Comparison of ENCODE assay signal across 1 cellular context in the genomic region with DNA sequence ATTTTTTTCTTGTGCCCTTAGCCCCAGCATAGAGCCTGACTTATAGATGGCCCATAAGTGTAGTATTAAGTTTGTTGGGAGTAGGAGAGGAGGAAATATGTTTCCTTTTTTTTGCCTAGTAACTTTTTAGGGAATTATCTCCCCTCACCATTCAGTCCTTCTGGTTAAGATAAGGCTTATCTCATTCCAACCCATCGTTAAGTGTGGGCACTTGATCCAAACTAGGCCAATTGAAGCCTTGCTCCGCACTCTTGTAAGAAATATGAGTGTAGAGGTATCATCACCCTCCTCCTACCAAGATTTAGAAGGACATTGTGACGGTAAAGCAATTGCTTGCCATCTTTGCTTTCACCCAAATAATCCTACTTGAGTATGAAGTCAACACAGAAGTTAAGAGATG.
TF ChIP-seq lines count a peak whose summit lies in the region.

No MANE protein-coding gene starts in this region.

TF ChIP-seq in K562, 482 proteins besides CTCF, POLR2A, EP300 and RAD21 (continued from another document and continues in another):
- TF ChIP-seq, protein P1, sequence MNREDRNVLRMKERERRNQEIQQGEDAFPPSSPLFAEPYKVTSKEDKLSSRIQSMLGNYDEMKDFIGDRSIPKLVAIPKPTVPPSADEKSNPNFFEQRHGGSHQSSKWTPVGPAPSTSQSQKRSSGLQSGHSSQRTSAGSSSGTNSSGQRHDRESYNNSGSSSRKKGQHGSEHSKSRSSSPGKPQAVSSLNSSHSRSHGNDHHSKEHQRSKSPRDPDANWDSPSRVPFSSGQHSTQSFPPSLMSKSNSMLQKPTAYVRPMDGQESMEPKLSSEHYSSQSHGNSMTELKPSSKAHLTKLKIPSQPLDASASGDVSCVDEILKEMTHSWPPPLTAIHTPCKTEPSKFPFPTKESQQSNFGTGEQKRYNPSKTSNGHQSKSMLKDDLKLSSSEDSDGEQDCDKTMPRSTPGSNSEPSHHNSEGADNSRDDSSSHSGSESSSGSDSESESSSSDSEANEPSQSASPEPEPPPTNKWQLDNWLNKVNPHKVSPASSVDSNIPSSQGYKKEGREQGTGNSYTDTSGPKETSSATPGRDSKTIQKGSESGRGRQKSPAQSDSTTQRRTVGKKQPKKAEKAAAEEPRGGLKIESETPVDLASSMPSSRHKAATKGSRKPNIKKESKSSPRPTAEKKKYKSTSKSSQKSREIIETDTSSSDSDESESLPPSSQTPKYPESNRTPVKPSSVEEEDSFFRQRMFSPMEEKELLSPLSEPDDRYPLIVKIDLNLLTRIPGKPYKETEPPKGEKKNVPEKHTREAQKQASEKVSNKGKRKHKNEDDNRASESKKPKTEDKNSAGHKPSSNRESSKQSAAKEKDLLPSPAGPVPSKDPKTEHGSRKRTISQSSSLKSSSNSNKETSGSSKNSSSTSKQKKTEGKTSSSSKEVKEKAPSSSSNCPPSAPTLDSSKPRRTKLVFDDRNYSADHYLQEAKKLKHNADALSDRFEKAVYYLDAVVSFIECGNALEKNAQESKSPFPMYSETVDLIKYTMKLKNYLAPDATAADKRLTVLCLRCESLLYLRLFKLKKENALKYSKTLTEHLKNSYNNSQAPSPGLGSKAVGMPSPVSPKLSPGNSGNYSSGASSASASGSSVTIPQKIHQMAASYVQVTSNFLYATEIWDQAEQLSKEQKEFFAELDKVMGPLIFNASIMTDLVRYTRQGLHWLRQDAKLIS (CRISPR knock-in tag; IDR thresholded peaks at IDR 0.05) = no peak
- TF ChIP-seq HDAC1 (IDR thresholded peaks at IDR 0.05) = peak in 1 of 2 experiments; percentile 67; a peak in 2 of 4 replicates
- peak; percentile 82 for TF ChIP-seq DPF2 (IDR thresholded peaks at IDR 0.05)
- no peak for TF ChIP-seq TRIM28 (IDR thresholded peaks at IDR 0.05)
- TF ChIP-seq, protein P2, sequence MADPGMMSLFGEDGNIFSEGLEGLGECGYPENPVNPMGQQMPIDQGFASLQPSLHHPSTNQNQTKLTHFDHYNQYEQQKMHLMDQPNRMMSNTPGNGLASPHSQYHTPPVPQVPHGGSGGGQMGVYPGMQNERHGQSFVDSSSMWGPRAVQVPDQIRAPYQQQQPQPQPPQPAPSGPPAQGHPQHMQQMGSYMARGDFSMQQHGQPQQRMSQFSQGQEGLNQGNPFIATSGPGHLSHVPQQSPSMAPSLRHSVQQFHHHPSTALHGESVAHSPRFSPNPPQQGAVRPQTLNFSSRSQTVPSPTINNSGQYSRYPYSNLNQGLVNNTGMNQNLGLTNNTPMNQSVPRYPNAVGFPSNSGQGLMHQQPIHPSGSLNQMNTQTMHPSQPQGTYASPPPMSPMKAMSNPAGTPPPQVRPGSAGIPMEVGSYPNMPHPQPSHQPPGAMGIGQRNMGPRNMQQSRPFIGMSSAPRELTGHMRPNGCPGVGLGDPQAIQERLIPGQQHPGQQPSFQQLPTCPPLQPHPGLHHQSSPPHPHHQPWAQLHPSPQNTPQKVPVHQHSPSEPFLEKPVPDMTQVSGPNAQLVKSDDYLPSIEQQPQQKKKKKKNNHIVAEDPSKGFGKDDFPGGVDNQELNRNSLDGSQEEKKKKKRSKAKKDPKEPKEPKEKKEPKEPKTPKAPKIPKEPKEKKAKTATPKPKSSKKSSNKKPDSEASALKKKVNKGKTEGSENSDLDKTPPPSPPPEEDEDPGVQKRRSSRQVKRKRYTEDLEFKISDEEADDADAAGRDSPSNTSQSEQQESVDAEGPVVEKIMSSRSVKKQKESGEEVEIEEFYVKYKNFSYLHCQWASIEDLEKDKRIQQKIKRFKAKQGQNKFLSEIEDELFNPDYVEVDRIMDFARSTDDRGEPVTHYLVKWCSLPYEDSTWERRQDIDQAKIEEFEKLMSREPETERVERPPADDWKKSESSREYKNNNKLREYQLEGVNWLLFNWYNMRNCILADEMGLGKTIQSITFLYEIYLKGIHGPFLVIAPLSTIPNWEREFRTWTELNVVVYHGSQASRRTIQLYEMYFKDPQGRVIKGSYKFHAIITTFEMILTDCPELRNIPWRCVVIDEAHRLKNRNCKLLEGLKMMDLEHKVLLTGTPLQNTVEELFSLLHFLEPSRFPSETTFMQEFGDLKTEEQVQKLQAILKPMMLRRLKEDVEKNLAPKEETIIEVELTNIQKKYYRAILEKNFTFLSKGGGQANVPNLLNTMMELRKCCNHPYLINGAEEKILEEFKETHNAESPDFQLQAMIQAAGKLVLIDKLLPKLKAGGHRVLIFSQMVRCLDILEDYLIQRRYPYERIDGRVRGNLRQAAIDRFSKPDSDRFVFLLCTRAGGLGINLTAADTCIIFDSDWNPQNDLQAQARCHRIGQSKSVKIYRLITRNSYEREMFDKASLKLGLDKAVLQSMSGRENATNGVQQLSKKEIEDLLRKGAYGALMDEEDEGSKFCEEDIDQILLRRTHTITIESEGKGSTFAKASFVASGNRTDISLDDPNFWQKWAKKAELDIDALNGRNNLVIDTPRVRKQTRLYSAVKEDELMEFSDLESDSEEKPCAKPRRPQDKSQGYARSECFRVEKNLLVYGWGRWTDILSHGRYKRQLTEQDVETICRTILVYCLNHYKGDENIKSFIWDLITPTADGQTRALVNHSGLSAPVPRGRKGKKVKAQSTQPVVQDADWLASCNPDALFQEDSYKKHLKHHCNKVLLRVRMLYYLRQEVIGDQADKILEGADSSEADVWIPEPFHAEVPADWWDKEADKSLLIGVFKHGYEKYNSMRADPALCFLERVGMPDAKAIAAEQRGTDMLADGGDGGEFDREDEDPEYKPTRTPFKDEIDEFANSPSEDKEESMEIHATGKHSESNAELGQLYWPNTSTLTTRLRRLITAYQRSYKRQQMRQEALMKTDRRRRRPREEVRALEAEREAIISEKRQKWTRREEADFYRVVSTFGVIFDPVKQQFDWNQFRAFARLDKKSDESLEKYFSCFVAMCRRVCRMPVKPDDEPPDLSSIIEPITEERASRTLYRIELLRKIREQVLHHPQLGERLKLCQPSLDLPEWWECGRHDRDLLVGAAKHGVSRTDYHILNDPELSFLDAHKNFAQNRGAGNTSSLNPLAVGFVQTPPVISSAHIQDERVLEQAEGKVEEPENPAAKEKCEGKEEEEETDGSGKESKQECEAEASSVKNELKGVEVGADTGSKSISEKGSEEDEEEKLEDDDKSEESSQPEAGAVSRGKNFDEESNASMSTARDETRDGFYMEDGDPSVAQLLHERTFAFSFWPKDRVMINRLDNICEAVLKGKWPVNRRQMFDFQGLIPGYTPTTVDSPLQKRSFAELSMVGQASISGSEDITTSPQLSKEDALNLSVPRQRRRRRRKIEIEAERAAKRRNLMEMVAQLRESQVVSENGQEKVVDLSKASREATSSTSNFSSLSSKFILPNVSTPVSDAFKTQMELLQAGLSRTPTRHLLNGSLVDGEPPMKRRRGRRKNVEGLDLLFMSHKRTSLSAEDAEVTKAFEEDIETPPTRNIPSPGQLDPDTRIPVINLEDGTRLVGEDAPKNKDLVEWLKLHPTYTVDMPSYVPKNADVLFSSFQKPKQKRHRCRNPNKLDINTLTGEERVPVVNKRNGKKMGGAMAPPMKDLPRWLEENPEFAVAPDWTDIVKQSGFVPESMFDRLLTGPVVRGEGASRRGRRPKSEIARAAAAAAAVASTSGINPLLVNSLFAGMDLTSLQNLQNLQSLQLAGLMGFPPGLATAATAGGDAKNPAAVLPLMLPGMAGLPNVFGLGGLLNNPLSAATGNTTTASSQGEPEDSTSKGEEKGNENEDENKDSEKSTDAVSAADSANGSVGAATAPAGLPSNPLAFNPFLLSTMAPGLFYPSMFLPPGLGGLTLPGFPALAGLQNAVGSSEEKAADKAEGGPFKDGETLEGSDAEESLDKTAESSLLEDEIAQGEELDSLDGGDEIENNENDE (IDR thresholded peaks at IDR 0.05; ENCODE audit: low read depth, low read length) = no peak
- TF ChIP-seq CBFA2T2 (conservative IDR thresholded peaks at IDR 0.05) = peak; percentile 88
- TF ChIP-seq RUNX1 (IDR thresholded peaks at IDR 0.05; ENCODE audit: low read depth) = no peak
- TF ChIP-seq CBFA2T3 (IDR thresholded peaks at IDR 0.05) = peak; percentile 92
- TF ChIP-seq, protein P3, sequence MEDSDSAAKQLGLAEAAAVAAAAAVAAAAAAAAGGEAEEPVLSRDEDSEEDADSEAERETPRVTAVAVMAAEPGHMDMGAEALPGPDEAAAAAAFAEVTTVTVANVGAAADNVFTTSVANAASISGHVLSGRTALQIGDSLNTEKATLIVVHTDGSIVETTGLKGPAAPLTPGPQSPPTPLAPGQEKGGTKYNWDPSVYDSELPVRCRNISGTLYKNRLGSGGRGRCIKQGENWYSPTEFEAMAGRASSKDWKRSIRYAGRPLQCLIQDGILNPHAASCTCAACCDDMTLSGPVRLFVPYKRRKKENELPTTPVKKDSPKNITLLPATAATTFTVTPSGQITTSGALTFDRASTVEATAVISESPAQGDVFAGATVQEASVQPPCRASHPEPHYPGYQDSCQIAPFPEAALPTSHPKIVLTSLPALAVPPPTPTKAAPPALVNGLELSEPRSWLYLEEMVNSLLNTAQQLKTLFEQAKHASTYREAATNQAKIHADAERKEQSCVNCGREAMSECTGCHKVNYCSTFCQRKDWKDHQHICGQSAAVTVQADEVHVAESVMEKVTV (CRISPR knock-in tag; IDR thresholded peaks at IDR 0.05) = no peak
- no peak for TF ChIP-seq ZNF217 (CRISPR knock-in tag; IDR thresholded peaks at IDR 0.05)
- no peak for TF ChIP-seq DIDO1 (tag; IDR thresholded peaks at IDR 0.05; ENCODE audit: low read depth)
- TF ChIP-seq ZNF75A (CRISPR knock-in tag; IDR thresholded peaks at IDR 0.05) = no peak
- TF ChIP-seq ZNF699 (CRISPR knock-in tag; IDR thresholded peaks at IDR 0.05; ENCODE audit: insufficient replicate concordance) = no peak
- TF ChIP-seq TCF7L2 (IDR thresholded peaks at IDR 0.05; ENCODE audit: low read depth, low read length) = no peak
- TF ChIP-seq, protein P4, sequence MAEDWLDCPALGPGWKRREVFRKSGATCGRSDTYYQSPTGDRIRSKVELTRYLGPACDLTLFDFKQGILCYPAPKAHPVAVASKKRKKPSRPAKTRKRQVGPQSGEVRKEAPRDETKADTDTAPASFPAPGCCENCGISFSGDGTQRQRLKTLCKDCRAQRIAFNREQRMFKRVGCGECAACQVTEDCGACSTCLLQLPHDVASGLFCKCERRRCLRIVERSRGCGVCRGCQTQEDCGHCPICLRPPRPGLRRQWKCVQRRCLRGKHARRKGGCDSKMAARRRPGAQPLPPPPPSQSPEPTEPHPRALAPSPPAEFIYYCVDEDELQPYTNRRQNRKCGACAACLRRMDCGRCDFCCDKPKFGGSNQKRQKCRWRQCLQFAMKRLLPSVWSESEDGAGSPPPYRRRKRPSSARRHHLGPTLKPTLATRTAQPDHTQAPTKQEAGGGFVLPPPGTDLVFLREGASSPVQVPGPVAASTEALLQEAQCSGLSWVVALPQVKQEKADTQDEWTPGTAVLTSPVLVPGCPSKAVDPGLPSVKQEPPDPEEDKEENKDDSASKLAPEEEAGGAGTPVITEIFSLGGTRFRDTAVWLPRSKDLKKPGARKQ (CRISPR knock-in tag; IDR thresholded peaks at IDR 0.05) = no peak
- peak; percentile 85 for TF ChIP-seq NCOR1 (IDR thresholded peaks at IDR 0.05)
- peak; percentile 85 for TF ChIP-seq KLF16 (IDR thresholded peaks at IDR 0.05)
- no peak for TF ChIP-seq PHF21A (IDR thresholded peaks at IDR 0.05; ENCODE audit: borderline replicate concordance, low read depth)
- peak; percentile 84 for TF ChIP-seq MEIS2 (IDR thresholded peaks at IDR 0.05; ENCODE audit: partially characterized antibody)
- peak; percentile 27; the same call in 1 of the 2 replicates for TF ChIP-seq CREM (IDR thresholded peaks at IDR 0.05; ENCODE audit: low read depth)
- peak; percentile 93 for TF ChIP-seq MTA2 (IDR thresholded peaks at IDR 0.05; ENCODE audit: low read depth)
- TF ChIP-seq PHB2 (IDR thresholded peaks at IDR 0.05; ENCODE audit: low read depth) = peak; percentile 64
- TF ChIP-seq, protein P5, sequence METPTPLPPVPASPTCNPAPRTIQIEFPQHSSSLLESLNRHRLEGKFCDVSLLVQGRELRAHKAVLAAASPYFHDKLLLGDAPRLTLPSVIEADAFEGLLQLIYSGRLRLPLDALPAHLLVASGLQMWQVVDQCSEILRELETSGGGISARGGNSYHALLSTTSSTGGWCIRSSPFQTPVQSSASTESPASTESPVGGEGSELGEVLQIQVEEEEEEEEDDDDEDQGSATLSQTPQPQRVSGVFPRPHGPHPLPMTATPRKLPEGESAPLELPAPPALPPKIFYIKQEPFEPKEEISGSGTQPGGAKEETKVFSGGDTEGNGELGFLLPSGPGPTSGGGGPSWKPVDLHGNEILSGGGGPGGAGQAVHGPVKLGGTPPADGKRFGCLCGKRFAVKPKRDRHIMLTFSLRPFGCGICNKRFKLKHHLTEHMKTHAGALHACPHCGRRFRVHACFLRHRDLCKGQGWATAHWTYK (CRISPR knock-in tag; IDR thresholded peaks at IDR 0.05) = 0 out of 2 replicates have a peak, but pooled peaks have one; percentile 31
- TF ChIP-seq SMAD1 (IDR thresholded peaks at IDR 0.05; ENCODE audit: low read depth, low read length, partially characterized antibody) = peak; percentile 52
- peak; percentile 81 for TF ChIP-seq SMARCC2 (IDR thresholded peaks at IDR 0.05; ENCODE audit: low read depth)
- TF ChIP-seq, protein P6, sequence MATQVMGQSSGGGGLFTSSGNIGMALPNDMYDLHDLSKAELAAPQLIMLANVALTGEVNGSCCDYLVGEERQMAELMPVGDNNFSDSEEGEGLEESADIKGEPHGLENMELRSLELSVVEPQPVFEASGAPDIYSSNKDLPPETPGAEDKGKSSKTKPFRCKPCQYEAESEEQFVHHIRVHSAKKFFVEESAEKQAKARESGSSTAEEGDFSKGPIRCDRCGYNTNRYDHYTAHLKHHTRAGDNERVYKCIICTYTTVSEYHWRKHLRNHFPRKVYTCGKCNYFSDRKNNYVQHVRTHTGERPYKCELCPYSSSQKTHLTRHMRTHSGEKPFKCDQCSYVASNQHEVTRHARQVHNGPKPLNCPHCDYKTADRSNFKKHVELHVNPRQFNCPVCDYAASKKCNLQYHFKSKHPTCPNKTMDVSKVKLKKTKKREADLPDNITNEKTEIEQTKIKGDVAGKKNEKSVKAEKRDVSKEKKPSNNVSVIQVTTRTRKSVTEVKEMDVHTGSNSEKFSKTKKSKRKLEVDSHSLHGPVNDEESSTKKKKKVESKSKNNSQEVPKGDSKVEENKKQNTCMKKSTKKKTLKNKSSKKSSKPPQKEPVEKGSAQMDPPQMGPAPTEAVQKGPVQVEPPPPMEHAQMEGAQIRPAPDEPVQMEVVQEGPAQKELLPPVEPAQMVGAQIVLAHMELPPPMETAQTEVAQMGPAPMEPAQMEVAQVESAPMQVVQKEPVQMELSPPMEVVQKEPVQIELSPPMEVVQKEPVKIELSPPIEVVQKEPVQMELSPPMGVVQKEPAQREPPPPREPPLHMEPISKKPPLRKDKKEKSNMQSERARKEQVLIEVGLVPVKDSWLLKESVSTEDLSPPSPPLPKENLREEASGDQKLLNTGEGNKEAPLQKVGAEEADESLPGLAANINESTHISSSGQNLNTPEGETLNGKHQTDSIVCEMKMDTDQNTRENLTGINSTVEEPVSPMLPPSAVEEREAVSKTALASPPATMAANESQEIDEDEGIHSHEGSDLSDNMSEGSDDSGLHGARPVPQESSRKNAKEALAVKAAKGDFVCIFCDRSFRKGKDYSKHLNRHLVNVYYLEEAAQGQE (CRISPR knock-in tag; IDR thresholded peaks at IDR 0.05; ENCODE audit: low read depth) = no peak
- peak; percentile 36; the same call in 1 of the 2 replicates for TF ChIP-seq POLR2AphosphoS5 (IDR thresholded peaks at IDR 0.05; ENCODE audit: control insufficient read depth, insufficient read depth, low read depth, low read length)
- 0 out of 2 replicates have a peak, but pooled peaks have one; percentile 46 for TF ChIP-seq LCOR (CRISPR knock-in tag; IDR thresholded peaks at IDR 0.05)
- no peak for TF ChIP-seq CBFB (CRISPR knock-in tag; IDR thresholded peaks at IDR 0.05)
- no peak for TF ChIP-seq KLF1 (tag; IDR thresholded peaks at IDR 0.05)
- no peak for TF ChIP-seq NRF1 (conservative IDR thresholded peaks at IDR 0.05 in 1 of 2, IDR thresholded peaks at IDR 0.05 in 1 of 2)
